In genomic region chr15:31197497-31198414, GRCh38 we compare ENCODE assay signal across 8 cellular contexts.
A peak's percentile ranks its signal among the peaks of the same experiment; 100 is the strongest.
DNase-seq lines count a peak whose midpoint lies in the region; ATAC-seq and TF ChIP-seq lines count a peak whose summit lies in the region.

No MANE protein-coding gene starts in this region.

- no peaks in the 10 kb centered on the region for H3K27me3 ChIP-seq in dorsolateral prefrontal cortex

- H3K27me3 Mint-ChIP-seq in naive B cell = peaks cover 0 to 14% (median 5%) of the 10 kb centered on the region in 3 donors

- ATAC-seq in naive B cell (ENCODE audit: low read depth in 2 of 2) (no peak), GM18868 (IDR thresholded peaks at IDR 0.05; ENCODE audit: unreplicated experiment) (no peak)

- intact Hi-C loops in dorsolateral prefrontal cortex (cut with DNase I) = no loop called here

- DNase-seq in AG09309 (ENCODE audit: low read depth) (no peak), GM20000 (ENCODE audit: low spot score) (peak; percentile 68), T-helper 9 cell (peak; percentile 57), dorsolateral prefrontal cortex (no peak), naive B cell (peak; percentile 17), NCI-H1092 treated with DMSO at 0.1 percent for 48 hours (lab: John Stamatoyannopoulos, UW) (no peak), putamen (ENCODE audit: low spot score) (no peak)

- no peaks in the 10 kb centered on the region for H3K9me3 Mint-ChIP-seq in naive B cell

- peak overlapping the region in 2 of 6 donors; percentile 70 to 89 for H3K27ac Mint-ChIP-seq in naive B cell

- no peaks in the 10 kb centered on the region for H3K36me3 Mint-ChIP-seq in naive B cell

- H3K4me3 Mint-ChIP-seq in naive B cell = peak overlapping the region in 1 of 8 donors; percentile 4

- no peak overlapping the region for H3K27ac ChIP-seq in dorsolateral prefrontal cortex

- H3K4me3 ChIP-seq in AG09309 (ENCODE audit: control insufficient read depth, low read depth, low read length) = no peak overlapping the region
- H3K4me3 ChIP-seq in dorsolateral prefrontal cortex = no peak overlapping the region

- H3K4me1 Mint-ChIP-seq in naive B cell = peaks cover 20 to 26% (median 22%) of the 10 kb centered on the region in 3 donors

- TF ChIP-seq CTCF in AG09309 (IDR thresholded peaks at IDR 0.05; ENCODE audit: control insufficient read depth, insufficient read depth, low read depth, low read length, missing control alignments) (peak; percentile 70), GM20000 (IDR thresholded peaks at IDR 0.05; ENCODE audit: extremely low read depth, missing control alignments) (peak; percentile 83), dorsolateral prefrontal cortex (IDR thresholded peaks at IDR 0.05 in 54 of 56, conservative IDR thresholded peaks at IDR 0.05 in 2 of 56; ENCODE audit: low read depth in 1 of 56, partially characterized antibody in 56 of 56) (peak in 52 of 56 donors; percentile 21 to 63 (median 50))

Comparison
In these comparisons a context has a peak if more than half of its experiments do, and no peak if none do; other contexts are left out.
1. DNase-seq: peak in GM20000 (single experiment), T-helper 9 cell (single experiment) and naive B cell (single experiment); none in AG09309 (single experiment), dorsolateral prefrontal cortex (0 of 10), NCI-H1092 treated with DMSO at 0.1 percent for 48 hours (single experiment) and putamen (single experiment).
2. Peak in every context shown above with its lines, with median percentiles within 50 percentile points of each other: CTCF ChIP-seq.